In the genomic region with DNA sequence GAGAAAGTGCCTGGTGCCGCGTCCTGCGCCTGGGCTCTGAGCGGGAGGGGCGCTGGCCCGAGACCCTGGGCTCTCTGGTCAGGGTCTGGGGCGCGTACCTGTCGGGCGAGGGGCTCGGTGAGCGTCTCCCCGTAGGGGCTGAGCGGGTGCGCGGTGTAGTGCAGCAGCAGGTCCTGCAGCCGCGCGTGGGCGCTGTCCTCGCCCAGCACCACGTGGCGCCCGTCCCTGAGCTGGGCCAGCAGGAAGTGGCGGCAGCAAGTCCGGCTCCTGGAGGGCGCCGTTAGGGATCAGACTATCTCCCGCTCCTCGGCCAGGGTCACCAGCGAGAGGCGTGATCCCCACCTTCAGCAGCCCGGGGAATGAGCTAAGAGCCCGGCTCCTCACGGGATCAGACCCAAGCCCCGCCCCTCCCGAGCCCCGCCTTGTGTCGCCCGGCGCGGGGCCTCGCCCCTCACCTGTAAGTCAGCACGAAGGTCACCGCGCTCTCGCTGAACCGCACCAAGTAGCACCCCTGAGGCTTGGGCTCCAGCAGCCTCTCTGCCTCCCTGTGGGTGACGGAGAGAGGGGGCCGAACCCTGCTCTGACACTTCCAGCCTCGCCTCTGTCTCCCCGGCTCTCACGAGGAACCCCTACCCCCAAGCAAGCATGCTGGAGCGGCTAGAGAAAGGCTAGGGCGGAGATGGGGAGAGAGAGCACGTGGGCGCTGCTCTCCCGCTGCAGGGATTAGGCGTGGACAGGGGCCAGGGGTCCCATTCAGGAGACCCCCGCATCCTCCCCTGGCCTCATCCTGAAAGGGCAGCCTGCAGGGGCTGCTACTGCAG, we compare ENCODE assay signal across 8 cellular contexts. TPM values are rescaled to one million over a fixed set of nuclear protein-coding genes. Genes with fewer than 3 reads are reported as not detected.
DNase-seq lines count a peak whose midpoint lies in the region; ATAC-seq and TF ChIP-seq lines count a peak whose summit lies in the region.

No MANE protein-coding gene starts in this region.

- no peaks in the 10 kb centered on the region for H3K27me3 ChIP-seq in BLaER1 treated with 17β-estradiol and CSF1 and Interleukin-3, amounts not matched to agents 10 nM and 100 nM
- no peaks in the 10 kb centered on the region for H3K27me3 ChIP-seq in SU-DHL-6 (ENCODE audit: low read length)
- H3K27me3 ChIP-seq in right cardiac atrium (ENCODE audit: control insufficient read depth, insufficient read depth), result no peaks in the 10 kb centered on the region
- H3K27me3 ChIP-seq in aorta (ENCODE audit: control insufficient read depth in 1 of 2, insufficient read depth in 2 of 2, low read length in 1 of 2), result no peaks in the 10 kb centered on the region

- peaks cover 54 to 83% (median 70%) of the 10 kb centered on the region in 10 experiments for H3K4me1 ChIP-seq in BLaER1 treated with 17β-estradiol and CSF1 and Interleukin-3, amounts not matched to agents 10 nM and 100 nM
- H3K4me1 ChIP-seq in right cardiac atrium (ENCODE audit: control insufficient read depth, insufficient read depth, low read length) (peaks cover 4% of the 10 kb centered on the region), aorta (ENCODE audit: control insufficient read depth in 1 of 2, insufficient read depth in 2 of 2, low read length in 2 of 2) (no peaks in the 10 kb centered on the region)

- DNase-seq in HEK293T (ENCODE audit: extremely low spot score) (peak; percentile 71), right cardiac atrium (peak; percentile 72 to 89 (median 85)), retina (peak; percentile 83), aorta (peak; percentile 82 to 88), GDM1 (lab: John Stamatoyannopoulos, UW) (no peak)
- peak; percentile 83 for DNase-seq in activated naive CD8-positive, alpha-beta T cell treated with anti-CD3 and anti-CD28 coated beads, Interleukin-2, amount 50 U/mL, for 24 hours

- peaks cover 77% of the 10 kb centered on the region for H3K4me1 Mint-ChIP-seq in activated naive CD8-positive, alpha-beta T cell treated with anti-CD3 and anti-CD28 coated beads, Interleukin-2, amount 50 U/mL, for 24 hours

- peak overlapping the region; percentile 55 for H2AFZ ChIP-seq in SU-DHL-6 (ENCODE audit: low read depth, low read length, severe bottlenecking)

- no peaks in the 10 kb centered on the region for H3F3A ChIP-seq in SU-DHL-6 (ENCODE audit: insufficient read depth)

- H3K9me2 ChIP-seq in SU-DHL-6 (replicated peaks; ENCODE audit: insufficient read depth, low read length), result no peaks in the 10 kb centered on the region

- TF ChIP-seq CTCF in SU-DHL-6 (IDR thresholded peaks at IDR 0.05; ENCODE audit: insufficient read depth, low read length, poor library complexity, severe bottlenecking), result peak; percentile 40

- ATAC-seq in activated naive CD8-positive, alpha-beta T cell treated with anti-CD3 and anti-CD28 coated beads, Interleukin-2, amount 50 U/mL, for 24 hours, result peak; percentile 26
- ATAC-seq in right cardiac atrium (peak; percentile 51 to 76), aorta (ENCODE audit: low FRiP score) (peak; percentile 77)

- no peaks in the 10 kb centered on the region for H3K27me3 Mint-ChIP-seq in activated naive CD8-positive, alpha-beta T cell treated with anti-CD3 and anti-CD28 coated beads, Interleukin-2, amount 50 U/mL, for 24 hours

- POLR2A ChIA-PET in HEK293T (lab: Yijun Ruan, JAX), result interaction anchor here (0.6 to 2.7 kb wide), 8 partner anchors 9 to 108 kb away, joined by 3 to 9 read pairs (median 4); a partner anchor contains a TSS

- peaks cover 3% of the 10 kb centered on the region for H3K9me3 Mint-ChIP-seq in activated naive CD8-positive, alpha-beta T cell treated with anti-CD3 and anti-CD28 coated beads, Interleukin-2, amount 50 U/mL, for 24 hours

- H3K4me3 ChIP-seq in BLaER1 treated with 17β-estradiol and CSF1 and Interleukin-3, amounts not matched to agents 10 nM and 100 nM, result peak overlapping the region; percentile 46 to 69 (median 58)
- peak overlapping the region; percentile 27 for H3K4me3 ChIP-seq in SU-DHL-6 (ENCODE audit: insufficient read depth, low read length, poor library complexity, severe bottlenecking)
- peak overlapping the region; percentile 33 for H3K4me3 ChIP-seq in right cardiac atrium (ENCODE audit: low read length)
- H3K4me3 ChIP-seq in aorta (ENCODE audit: low read length in 2 of 2), result peak overlapping the region in 1 of 2 donors; percentile 3

- H3K36me3 ChIP-seq in BLaER1 treated with 17β-estradiol and CSF1 and Interleukin-3, amounts not matched to agents 10 nM and 100 nM, result peaks cover 0 to 21% (median 0%) of the 10 kb centered on the region in 11 experiments; a peak in 5 of 22 replicates
- no peaks in the 10 kb centered on the region for H3K36me3 ChIP-seq in SU-DHL-6 (ENCODE audit: low read length)
- no peaks in the 10 kb centered on the region for H3K36me3 ChIP-seq in aorta (ENCODE audit: control insufficient read depth in 1 of 2, insufficient read depth in 2 of 2, low read length in 1 of 2)

- 10% methylated on average over 60 of the region's 60 CpGs for WGBS in right cardiac atrium
- WGBS in aorta, 2 donors, result 10 to 16% methylated on average over 41 to 60 of the region's 60 CpGs

- H3K9me3 ChIP-seq in BLaER1 treated with 17β-estradiol and CSF1 and Interleukin-3, amounts not matched to agents 10 nM and 100 nM (replicated peaks in 1 of 11), result no peaks in the 10 kb centered on the region
- H3K9me3 ChIP-seq in SU-DHL-6 (ENCODE audit: insufficient read depth, low read length) (no peaks in the 10 kb centered on the region), right cardiac atrium (ENCODE audit: control insufficient read depth, low read length) (no peaks in the 10 kb centered on the region), aorta (ENCODE audit: control insufficient read depth, low read length) (no peaks in the 10 kb centered on the region)

- CTCF ChIA-PET in HEK293T (lab: Yijun Ruan, JAX), result interaction anchor here (0.7 to 1.1 kb wide), 3 partner anchors 9 to 21 kb away, joined by 3 to 5 read pairs (median 3); no protein-coding TSS in a partner anchor

- H3K4me3 Mint-ChIP-seq in activated naive CD8-positive, alpha-beta T cell treated with anti-CD3 and anti-CD28 coated beads, Interleukin-2, amount 50 U/mL, for 24 hours, result peak overlapping the region; percentile 91

- peak overlapping the region; percentile 96 for H3K27ac Mint-ChIP-seq in activated naive CD8-positive, alpha-beta T cell treated with anti-CD3 and anti-CD28 coated beads, Interleukin-2, amount 50 U/mL, for 24 hours

- H3K4me2 ChIP-seq in BLaER1 treated with 17β-estradiol and CSF1 and Interleukin-3, amounts not matched to agents 10 nM and 100 nM, result peak overlapping the region; percentile 84 to 100 (median 92)
- H3K4me2 ChIP-seq in SU-DHL-6 (ENCODE audit: low read depth, low read length, poor library complexity, severe bottlenecking), result peak overlapping the region; percentile 47

- peak overlapping the region; percentile 48 to 81 (median 73) for H3K9ac ChIP-seq in BLaER1 treated with 17β-estradiol and CSF1 and Interleukin-3, amounts not matched to agents 10 nM and 100 nM
- H3K9ac ChIP-seq in SU-DHL-6 (ENCODE audit: low read length), result peak overlapping the region; percentile 37

- intact Hi-C loops in right cardiac atrium (cut with DNase I), result no loop called here
- intact Hi-C loops in aorta (cut with DNase I), result no loop called here

- peaks cover 73% of the 10 kb centered on the region for H3K36me3 Mint-ChIP-seq in activated naive CD8-positive, alpha-beta T cell treated with anti-CD3 and anti-CD28 coated beads, Interleukin-2, amount 50 U/mL, for 24 hours (ENCODE audit: low read depth)

- no peaks in the 10 kb centered on the region for H3K79me2 ChIP-seq in SU-DHL-6 (ENCODE audit: insufficient read depth, low read length)

- peak overlapping the region; percentile 40 to 78 (median 72); a peak in 21 of 22 replicates for H3K27ac ChIP-seq in BLaER1 treated with 17β-estradiol and CSF1 and Interleukin-3, amounts not matched to agents 10 nM and 100 nM
- H3K27ac ChIP-seq in SU-DHL-6 (ENCODE audit: low read depth, low read length), result no peak overlapping the region
- H3K27ac ChIP-seq in right cardiac atrium (ENCODE audit: low read length), result no peak overlapping the region
- H3K27ac ChIP-seq in aorta (ENCODE audit: low read depth in 1 of 2, low read length in 2 of 2), result no peak overlapping the region

- H4K20me1 ChIP-seq in BLaER1 treated with 17β-estradiol and CSF1 and Interleukin-3, amounts not matched to agents 10 nM and 100 nM, result peaks cover 0 to 7% (median 0%) of the 10 kb centered on the region in 11 experiments; a peak in 1 of 22 replicates
- H4K20me1 ChIP-seq in SU-DHL-6 (ENCODE audit: low read depth, low read length), result no peaks in the 10 kb centered on the region

TF ChIP-seq in HEK293T, 16 proteins besides CTCF, POLR2A, EP300 and RAD21:
- TF ChIP-seq HDGF (IDR thresholded peaks at IDR 0.05; ENCODE audit: borderline replicate concordance) (no peak), LEF1 (IDR thresholded peaks at IDR 0.05; ENCODE audit: borderline replicate concordance) (no peak), L3MBTL2 (conservative IDR thresholded peaks at IDR 0.05) (peak; percentile 93), FOXA1 (IDR thresholded peaks at IDR 0.05) (no peak)

RNA-seq across cellular contexts. Expression of a gene that starts 2.7 kb away (rescaled TPM):
- total RNA-seq in right cardiac atrium (1 to 10 TPM in 3 of 4 donors, under 1 TPM in 1; 0.93 to 6.3 (median 2.2) TPM), aorta (1 to 10 TPM; 2.7 to 2.9 TPM)
- polyA plus RNA-seq in right cardiac atrium (2.0 TPM), aorta (under 1 TPM in 1 of 2 donors, not detected in 1; 0.38 TPM)

RNA-seq across cellular contexts. Expression of a gene that starts 45.0 kb away (rescaled TPM):
- under 1 TPM; 0.03 to 0.06 (median 0.06) TPM for total RNA-seq in right cardiac atrium
- 0.07 TPM for polyA plus RNA-seq in right cardiac atrium
- under 1 TPM in 1 of 2 donors, not detected in 1; 0.51 TPM for total RNA-seq in aorta
- polyA plus RNA-seq in aorta, result not detected

RNA-seq across cellular contexts. Expression of a gene that starts 46.6 kb away (rescaled TPM):
- total RNA-seq in right cardiac atrium, result 10 to 100 TPM; 36.3 to 47.1 (median 44.1) TPM
- polyA plus RNA-seq in right cardiac atrium, result 36.0 TPM
- 10 to 100 TPM; 41.0 to 50.2 TPM for total RNA-seq in aorta
- 10 to 100 TPM; 17.2 to 43.5 TPM for polyA plus RNA-seq in aorta

RNA-seq across cellular contexts. Expression of a gene that starts 46.7 kb away (rescaled TPM):
- total RNA-seq in right cardiac atrium (1 to 10 TPM; 1.3 to 4.2 (median 1.5) TPM), aorta (1 to 10 TPM; 1.2 to 3.5 TPM)
- polyA plus RNA-seq in right cardiac atrium (1.1 TPM), aorta (under 1 TPM; 0.50 to 0.56 TPM)

Comparison
In these comparisons a context has a peak if more than half of its experiments do, and no peak if none do; other contexts are left out.
1. H3K27ac ChIP-seq: peak in BLaER1 treated with 17β-estradiol and CSF1 and Interleukin-3, amounts not matched to agents 10 nM and 100 nM (11 of 11); none in SU-DHL-6 (single experiment), right cardiac atrium (single experiment) and aorta (0 of 2).
2. ATAC-seq: peak in every context shown above with its lines; median percentile 77 in aorta; 64 in right cardiac atrium; 26 in activated naive CD8-positive, alpha-beta T cell treated with anti-CD3 and anti-CD28 coated beads, Interleukin-2, amount 50 U/mL, for 24 hours.